ENCODE assay signal across 23 cellular contexts in genomic region chr1:156073110-156073693, GRCh38. TPM values are rescaled to one million over a fixed set of nuclear protein-coding genes. Genes with fewer than 3 reads are reported as not detected.
DNase-seq lines count a peak whose midpoint lies in the region; ATAC-seq, FAIRE-seq and TF ChIP-seq lines count a peak whose summit lies in the region.
"Had no signal": no experiment of that assay in that cellular context is flagged by ENCODE, and none has a peak within 500 bp of the region (broad histone marks: within the 10 kb centered on the region; RNA-seq: fewer than 3 reads in every experiment).

No MANE protein-coding gene starts in this region.

- H3K4me1 Mint-ChIP-seq in brain (peaks cover 87% of the 10 kb centered on the region), nephron (peaks cover 72% of the 10 kb centered on the region)

- BruUV-seq in HepG2 (replicated peaks; lab: Mats Ljungman, UMichigan) (no TSS peak), PC-3 (replicated peaks; lab: Mats Ljungman, UMichigan) (no TSS peak)

- H3K4me1 ChIP-seq in HepG2 (ENCODE audit: insufficient read depth, low read length), result peaks cover 36% of the 10 kb centered on the region
- H3K4me1 ChIP-seq in right lobe of liver, result peaks cover 0 to 37% (median 13%) of the 10 kb centered on the region in 4 donors
- no peaks in the 10 kb centered on the region for H3K4me1 ChIP-seq in PC-3 (ENCODE audit: insufficient read depth, low read length)

- no peak for ATAC-seq in HepG2
- ATAC-seq in right lobe of liver, result no peak
- ATAC-seq in PC-3, result no peak
- ATAC-seq in GM18498 (IDR thresholded peaks at IDR 0.05; ENCODE audit: unreplicated experiment), result no peak
- ATAC-seq: GM12878, Panc1, Right ventricle myocardium inferior had no signal

- H3K36me3 Mint-ChIP-seq in brain, result peaks cover 29% of the 10 kb centered on the region
- H3K36me3 Mint-ChIP-seq in nephron (ENCODE audit: low read depth), result peaks cover 50% of the 10 kb centered on the region
- H3K36me3 Mint-ChIP-seq: CD8-positive, alpha-beta memory T cell had no signal

- POLR2A ChIA-PET in HepG2 (lab: Yijun Ruan, JAX), result interaction anchor here (0.9 to 1.4 kb wide), 2 partner anchors 9 to 133 kb away, joined by 3 to 6 read pairs; partner anchors contain the start of gene MEX3A
- POLR2A ChIA-PET in PC-3 (lab: Charles Lee; ENCODE audit: unreplicated experiment), result no interaction called here

- intact Hi-C loops in HepG2 (cut with micrococcal nuclease; ENCODE audit: unreplicated experiment) (no loop called here), right lobe of liver (cut with DNase I) (no loop called here), PC-3 (cut with micrococcal nuclease) (no loop called here)

- in situ Hi-C loops in HepG2 (cut with HindIII; ENCODE audit: extremely low pct_ligation_motif_present, low pct_unique_long_range_greater_than_20kb), result no loop called here

- H3K4me3 Mint-ChIP-seq in brain (peak overlapping the region in 4 of 5 experiments; percentile 2 to 37 (median 26)), nephron (peak overlapping the region in 1 of 3 experiments; percentile 50)
- H3K4me3 Mint-ChIP-seq: CD8-positive, alpha-beta memory T cell had no signal

- H3K36me3 ChIP-seq in HepG2 (replicated peaks in 1 of 2; ENCODE audit: control insufficient read depth in 1 of 2, insufficient read depth in 2 of 2, low read length in 2 of 2), result peaks cover 5 to 14% of the 10 kb centered on the region in 2 experiments; a peak in 4 of 5 replicates
- H3K36me3 ChIP-seq in right lobe of liver, result no peaks in the 10 kb centered on the region
- H3K36me3 ChIP-seq in PC-3 (ENCODE audit: low read depth, low read length), result peaks cover 13% of the 10 kb centered on the region

- TF ChIP-seq CTCF in HepG2 (CRISPR knock-in tag; IDR thresholded peaks at IDR 0.05) (no peak), right lobe of liver (IDR thresholded peaks at IDR 0.05) (no peak), brain (conservative IDR thresholded peaks at IDR 0.05) (no peak), nephron (IDR thresholded peaks at IDR 0.05; ENCODE audit: unreplicated experiment in 3 of 3) (no peak), PC-3 (conservative IDR thresholded peaks at IDR 0.05; ENCODE audit: low read depth, low read length) (no peak)

- TF ChIP-seq EP300 in HepG2 (IDR thresholded peaks at IDR 0.05; ENCODE audit: low read depth in 2 of 2, low read length in 2 of 2), result no peak
- no peak for TF ChIP-seq EP300 in HepG2 (CRISPR knock-in tag; IDR thresholded peaks at IDR 0.05; ENCODE audit: borderline replicate concordance)

- DNase-seq in HepG2 (ENCODE audit: low spot score) (no peak), right lobe of liver (no peak), PC-3 (no peak), HUDEP-2 (lab: John Stamatoyannopoulos, UW; ENCODE audit: unreplicated experiment in 76 of 76) (no peak), NOMO-1 treated with DMSO at 0.1 percent for 48 hours (lab: John Stamatoyannopoulos, UW; ENCODE audit: unreplicated experiment) (no peak)
- DNase-seq: CD8-positive, alpha-beta memory T cell; DMS79 treated with DMSO at 0.1 percent for 48 hours; GM23248; KBM-7; NCI-H1417 treated with DMSO at 0.1 percent for 48 hours; NCI-H1930; NCI-H748 treated with DMSO at 0.1 percent for 48 hours had no signal

- no peak overlapping the region for H3K4me3 ChIP-seq in HepG2 (replicated peaks in 1 of 3; ENCODE audit: insufficient read depth in 1 of 3, low read depth in 2 of 3, low read length in 3 of 3)
- no peak overlapping the region for H3K4me3 ChIP-seq in right lobe of liver
- no peak overlapping the region for H3K4me3 ChIP-seq in PC-3 (ENCODE audit: low read length)
- H3K4me3 ChIP-seq: BLaER1 treated with 17β-estradiol and CSF1 and Interleukin-3, amounts not matched to agents 10 nM and 100 nM; GM12878; GM23248 had no signal

- H3K79me2 ChIP-seq in HepG2 (ENCODE audit: insufficient read depth, low read length), result no peaks in the 10 kb centered on the region
- H3K79me2 ChIP-seq in PC-3 (ENCODE audit: low read length), result no peaks in the 10 kb centered on the region

- TF ChIP-seq POLR2A in HepG2 (IDR thresholded peaks at IDR 0.05; ENCODE audit: insufficient read depth in 1 of 2, low read depth in 2 of 2, low read length in 2 of 2), result no peak
- no peak for TF ChIP-seq POLR2A in right lobe of liver (IDR thresholded peaks at IDR 0.05)

- H3K9me3 ChIP-seq in HepG2 (ENCODE audit: low read length) (no peaks in the 10 kb centered on the region), right lobe of liver (no peaks in the 10 kb centered on the region), PC-3 (ENCODE audit: low read length) (no peaks in the 10 kb centered on the region)
- H3K9me3 ChIP-seq: BLaER1 treated with 17β-estradiol and CSF1 and Interleukin-3, amounts not matched to agents 10 nM and 100 nM had no signal

- H3K27me3 ChIP-seq in HepG2 (ENCODE audit: control insufficient read depth in 1 of 2, insufficient read depth in 2 of 2, low read length in 2 of 2) (no peaks in the 10 kb centered on the region), right lobe of liver (no peaks in the 10 kb centered on the region), PC-3 (ENCODE audit: low read length) (no peaks in the 10 kb centered on the region)
- H3K27me3 ChIP-seq: BLaER1 treated with 17β-estradiol and CSF1 and Interleukin-3, amounts not matched to agents 10 nM and 100 nM had no signal

- TF ChIP-seq RAD21 in HepG2 (CRISPR knock-in tag; IDR thresholded peaks at IDR 0.05), result no peak

- CTCF ChIA-PET in HepG2 (lab: Yijun Ruan, JAX; ENCODE audit: low intra/inter-chr PET ratio, low total read pairs), result no interaction called here
- CTCF ChIA-PET in PC-3 (lab: Charles Lee), result interaction anchor here (0.5 kb wide), 1 partner anchor 152 kb away, joined by 5 read pairs; no protein-coding TSS in a partner anchor

- H3K27ac ChIP-seq in HepG2 (ENCODE audit: extremely low read length, insufficient read depth, low read length), result no peak overlapping the region
- no peak overlapping the region for H3K27ac ChIP-seq in right lobe of liver
- H3K27ac ChIP-seq in PC-3 (ENCODE audit: low read length), result no peak overlapping the region
- H3K27ac ChIP-seq: BLaER1 treated with 17β-estradiol and CSF1 and Interleukin-3, amounts not matched to agents 10 nM and 100 nM; GM23248 had no signal

- H3K4me2 ChIP-seq in HepG2 (ENCODE audit: low read depth, low read length), result no peak overlapping the region
- no peak overlapping the region for H3K4me2 ChIP-seq in PC-3 (ENCODE audit: low read length)

- H2AFZ ChIP-seq in HepG2 (ENCODE audit: low read length) (no peak overlapping the region), PC-3 (ENCODE audit: low read length) (no peak overlapping the region)
- H2AFZ ChIP-seq: GM23248 had no signal

- H4K20me1 ChIP-seq in HepG2 (ENCODE audit: insufficient read depth, low read length), result no peaks in the 10 kb centered on the region
- no peaks in the 10 kb centered on the region for H4K20me1 ChIP-seq in PC-3 (ENCODE audit: low read length)

- H3K27me3 Mint-ChIP-seq in brain (peaks cover 4% of the 10 kb centered on the region), nephron (ENCODE audit: low read depth) (no peaks in the 10 kb centered on the region)

- H3F3A ChIP-seq in PC-3 (ENCODE audit: low read length, unreplicated experiment), result peaks cover 3% of the 10 kb centered on the region

- H3K9ac ChIP-seq in HepG2 (ENCODE audit: insufficient read depth, low read depth, low read length), result no peak overlapping the region
- no peak overlapping the region for H3K9ac ChIP-seq in PC-3 (ENCODE audit: low read length)
- H3K9ac ChIP-seq: BLaER1 treated with 17β-estradiol and CSF1 and Interleukin-3, amounts not matched to agents 10 nM and 100 nM; GM23248 had no signal

- H3K27ac Mint-ChIP-seq in brain, result peak overlapping the region; percentile 48 to 97 (median 89)
- peak overlapping the region; percentile 69 to 89 (median 85) for H3K27ac Mint-ChIP-seq in nephron
- H3K27ac Mint-ChIP-seq: CD8-positive, alpha-beta memory T cell had no signal

- FAIRE-seq in HepG2 (lab: Jason Lieb, UNC), result no peak
- FAIRE-seq: D721Med, GM12878, GM18507 had no signal

- no peaks in the 10 kb centered on the region for H3K9me2 ChIP-seq in PC-3 (replicated peaks; ENCODE audit: low read length)

- no CpG with 5 or more reads among the region's 1 CpG for WGBS in HepG2 (ENCODE audit: low lambda C conversion rate)
- 0% methylated on average over 1 of the region's 1 CpG for WGBS in right lobe of liver (ENCODE audit: insufficient coverage, low coverage, low lambda C conversion rate, missing lambda C conversion rate)

- H3K9me3 Mint-ChIP-seq in brain (no peaks in the 10 kb centered on the region), nephron (no peaks in the 10 kb centered on the region)
- H3K9me3 Mint-ChIP-seq: CD8-positive, alpha-beta memory T cell had no signal

RNA-seq across cellular contexts. Expression of gene MEX3A, which starts 9.1 kb away (rescaled TPM):
- total RNA-seq in HepG2 (2016; rRNA removed; fragmentation: Illumina TruSeq; extraction: Trizol), result 7.6 TPM in 2 replicates
- 1.4 and 2.5 TPM in 2 replicates for total RNA-seq in HepG2 (2016; cell fraction: cytosol; rRNA removed; fragmentation: Illumina TruSeq; extraction: Trizol; ENCODE audit: low read depth)
- total RNA-seq in HepG2 (2016; cell fraction: insoluble cytoplasmic fraction; rRNA removed; fragmentation: Illumina TruSeq; extraction: Trizol), result 5.3 and 7.9 TPM in 2 replicates
- total RNA-seq in HepG2 (2016; cell fraction: membrane; rRNA removed; fragmentation: Illumina TruSeq; extraction: Trizol), result 4.5 and 7.8 TPM in 2 replicates
- total RNA-seq in HepG2 (2016; cell fraction: nucleus; rRNA removed; fragmentation: Illumina TruSeq; extraction: Trizol), result 6.2 and 7.5 TPM in 2 replicates
- 9.0 and 9.1 TPM in 2 replicates for polyA plus RNA-seq in HepG2 (2011; rRNA removed)
- polyA plus RNA-seq in HepG2 (2011; cell fraction: cytosol; rRNA removed), result 7.3 and 8.1 TPM in 2 replicates
- polyA plus RNA-seq in HepG2 (2011; cell fraction: nucleus; rRNA removed), result 11.9 and 12.9 TPM in 2 replicates
- 4.3 and 9.1 TPM in 2 replicates for polyA plus RNA-seq in HepG2 (2012)
- 2.9 and 3.3 TPM in 2 replicates for polyA plus RNA-seq in HepG2 (2016; cell fraction: cytosol; fragmentation: Illumina TruSeq; extraction: Trizol; ENCODE audit: low read depth)
- 10.7 and 11.1 TPM in 2 replicates for polyA plus RNA-seq in HepG2 (2016; cell fraction: insoluble cytoplasmic fraction; fragmentation: Illumina TruSeq; extraction: Trizol; ENCODE audit: low read depth)
- 4.7 and 6.0 TPM in 2 replicates for polyA plus RNA-seq in HepG2 (2016; cell fraction: membrane; fragmentation: Illumina TruSeq; extraction: Trizol; ENCODE audit: low read depth)
- polyA plus RNA-seq in HepG2 (2016; cell fraction: nucleus; fragmentation: Illumina TruSeq; extraction: Trizol; ENCODE audit: insufficient read depth, low read depth), result 14.7 and 15.4 TPM in 2 replicates
- polyA minus RNA-seq in HepG2 (2011; rRNA and poly(A)+ RNA removed; ENCODE audit: low replicate concordance), result 2.3 and 13.0 TPM in 2 replicates
- polyA minus RNA-seq in HepG2 (2011; cell fraction: cytosol; rRNA and poly(A)+ RNA removed), result 10.6 and 11.8 TPM in 2 replicates
- polyA minus RNA-seq in HepG2 (2011; cell fraction: nucleus; rRNA and poly(A)+ RNA removed), result 4.1 and 6.2 TPM in 2 replicates
- total RNA-seq in right lobe of liver, result 1 to 10 TPM in 1 of 6 experiments, under 1 TPM in 5; 0.35 to 1.4 (median 0.83) TPM
- polyA plus RNA-seq in brain (ENCODE audit: insufficient read depth, low read depth, low replicate concordance), result 91.7 TPM
- total RNA-seq in PC-3 (2014; rRNA removed), result 12.9 and 14.7 TPM in 2 replicates
- polyA plus RNA-seq: CD8-positive, alpha-beta memory T cell had no signal

RNA-seq across cellular contexts. Expression of gene RAB25, which starts 12.2 kb away (rescaled TPM):
- total RNA-seq in HepG2 (2016; rRNA removed; fragmentation: Illumina TruSeq; extraction: Trizol) (0.20 TPM in 1 of 2 replicates, not detected in the other), right lobe of liver (1 to 10 TPM in 2 of 6 experiments, under 1 TPM in 4; 0.40 to 3.2 (median 0.77) TPM), PC-3 (2014; rRNA removed) (18.1 and 18.5 TPM in 2 replicates)
- total RNA-seq in HepG2 (2016; cell fraction: cytosol; rRNA removed; fragmentation: Illumina TruSeq; extraction: Trizol; ENCODE audit: low read depth), result not detected in 2 replicates
- 0.17 TPM in 1 of 2 replicates, not detected in the other for total RNA-seq in HepG2 (2016; cell fraction: insoluble cytoplasmic fraction; rRNA removed; fragmentation: Illumina TruSeq; extraction: Trizol)
- 0.17 TPM in 1 of 2 replicates, not detected in the other for total RNA-seq in HepG2 (2016; cell fraction: membrane; rRNA removed; fragmentation: Illumina TruSeq; extraction: Trizol)
- not detected in 2 replicates for total RNA-seq in HepG2 (2016; cell fraction: nucleus; rRNA removed; fragmentation: Illumina TruSeq; extraction: Trizol)
- polyA plus RNA-seq in HepG2 (2011; rRNA removed) (0.12 and 0.22 TPM in 2 replicates), brain (ENCODE audit: insufficient read depth, low read depth, low replicate concordance) (113 TPM)
- polyA plus RNA-seq in HepG2 (2011; cell fraction: cytosol; rRNA removed), result 0.12 and 0.21 TPM in 2 replicates
- 0.33 and 0.37 TPM in 2 replicates for polyA plus RNA-seq in HepG2 (2011; cell fraction: nucleus; rRNA removed)
- 0.33 and 0.34 TPM in 2 replicates for polyA plus RNA-seq in HepG2 (2012)
- polyA plus RNA-seq in HepG2 (2016; cell fraction: cytosol; fragmentation: Illumina TruSeq; extraction: Trizol; ENCODE audit: low read depth), result not detected in 2 replicates
- not detected in 2 replicates for polyA plus RNA-seq in HepG2 (2016; cell fraction: insoluble cytoplasmic fraction; fragmentation: Illumina TruSeq; extraction: Trizol; ENCODE audit: low read depth)
- polyA plus RNA-seq in HepG2 (2016; cell fraction: membrane; fragmentation: Illumina TruSeq; extraction: Trizol; ENCODE audit: low read depth), result not detected in 2 replicates
- polyA plus RNA-seq in HepG2 (2016; cell fraction: nucleus; fragmentation: Illumina TruSeq; extraction: Trizol; ENCODE audit: insufficient read depth, low read depth), result not detected in 2 replicates
- not detected in 2 replicates for polyA minus RNA-seq in HepG2 (2011; rRNA and poly(A)+ RNA removed; ENCODE audit: low replicate concordance)
- not detected in 2 replicates for polyA minus RNA-seq in HepG2 (2011; cell fraction: cytosol; rRNA and poly(A)+ RNA removed)
- not detected in 2 replicates for polyA minus RNA-seq in HepG2 (2011; cell fraction: nucleus; rRNA and poly(A)+ RNA removed)
- total RNA-seq: CD8-positive, alpha-beta memory T cell; G401; GM23248; NCI-H460; Right ventricle myocardium inferior had no signal
- polyA plus RNA-seq: GM23248 had no signal

RNA-seq across cellular contexts. Expression of gene LAMTOR2, which starts 18.6 kb away (rescaled TPM):
- total RNA-seq in HepG2 (2016; rRNA removed; fragmentation: Illumina TruSeq; extraction: Trizol) (66.4 and 84.0 TPM in 2 replicates), right lobe of liver (10 to 100 TPM; 49.4 to 71.0 (median 60.3) TPM), PC-3 (2014; rRNA removed) (130 TPM in 2 replicates)
- total RNA-seq in HepG2 (2016; cell fraction: cytosol; rRNA removed; fragmentation: Illumina TruSeq; extraction: Trizol; ENCODE audit: low read depth), result 39.6 and 58.1 TPM in 2 replicates
- total RNA-seq in HepG2 (2016; cell fraction: insoluble cytoplasmic fraction; rRNA removed; fragmentation: Illumina TruSeq; extraction: Trizol), result 68.2 and 78.9 TPM in 2 replicates
- 45.1 and 68.3 TPM in 2 replicates for total RNA-seq in HepG2 (2016; cell fraction: membrane; rRNA removed; fragmentation: Illumina TruSeq; extraction: Trizol)
- 22.4 and 23.2 TPM in 2 replicates for total RNA-seq in HepG2 (2016; cell fraction: nucleus; rRNA removed; fragmentation: Illumina TruSeq; extraction: Trizol)
- polyA plus RNA-seq in HepG2 (2011; rRNA removed) (36.5 and 44.9 TPM in 2 replicates), brain (ENCODE audit: insufficient read depth, low read depth, low replicate concordance) (126 TPM)
- 45.1 and 65.7 TPM in 2 replicates for polyA plus RNA-seq in HepG2 (2011; cell fraction: cytosol; rRNA removed)
- polyA plus RNA-seq in HepG2 (2011; cell fraction: nucleus; rRNA removed), result 14.0 and 16.2 TPM in 2 replicates
- 28.1 and 35.0 TPM in 2 replicates for polyA plus RNA-seq in HepG2 (2012)
- polyA plus RNA-seq in HepG2 (2016; cell fraction: cytosol; fragmentation: Illumina TruSeq; extraction: Trizol; ENCODE audit: low read depth), result 49.1 and 78.5 TPM in 2 replicates
- polyA plus RNA-seq in HepG2 (2016; cell fraction: insoluble cytoplasmic fraction; fragmentation: Illumina TruSeq; extraction: Trizol; ENCODE audit: low read depth), result 91.2 and 98.7 TPM in 2 replicates
- polyA plus RNA-seq in HepG2 (2016; cell fraction: membrane; fragmentation: Illumina TruSeq; extraction: Trizol; ENCODE audit: low read depth), result 42.8 and 62.9 TPM in 2 replicates
- polyA plus RNA-seq in HepG2 (2016; cell fraction: nucleus; fragmentation: Illumina TruSeq; extraction: Trizol; ENCODE audit: insufficient read depth, low read depth), result 45.4 and 50.6 TPM in 2 replicates
- 18.1 and 65.8 TPM in 2 replicates for polyA minus RNA-seq in HepG2 (2011; rRNA and poly(A)+ RNA removed; ENCODE audit: low replicate concordance)
- 8.4 and 8.6 TPM in 2 replicates for polyA minus RNA-seq in HepG2 (2011; cell fraction: cytosol; rRNA and poly(A)+ RNA removed)
- 6.3 and 9.4 TPM in 2 replicates for polyA minus RNA-seq in HepG2 (2011; cell fraction: nucleus; rRNA and poly(A)+ RNA removed)

RNA-seq across cellular contexts. Expression of gene UBQLN4, which starts 19.6 kb away (rescaled TPM):
- total RNA-seq in HepG2 (2016; rRNA removed; fragmentation: Illumina TruSeq; extraction: Trizol), result 31.5 and 33.2 TPM in 2 replicates
- total RNA-seq in HepG2 (2016; cell fraction: cytosol; rRNA removed; fragmentation: Illumina TruSeq; extraction: Trizol; ENCODE audit: low read depth), result 20.1 and 22.6 TPM in 2 replicates
- 29.3 and 31.9 TPM in 2 replicates for total RNA-seq in HepG2 (2016; cell fraction: insoluble cytoplasmic fraction; rRNA removed; fragmentation: Illumina TruSeq; extraction: Trizol)
- total RNA-seq in HepG2 (2016; cell fraction: membrane; rRNA removed; fragmentation: Illumina TruSeq; extraction: Trizol), result 26.2 and 29.2 TPM in 2 replicates
- total RNA-seq in HepG2 (2016; cell fraction: nucleus; rRNA removed; fragmentation: Illumina TruSeq; extraction: Trizol), result 21.0 and 23.5 TPM in 2 replicates
- 39.8 and 42.0 TPM in 2 replicates for polyA plus RNA-seq in HepG2 (2011; rRNA removed)
- 29.0 and 30.8 TPM in 2 replicates for polyA plus RNA-seq in HepG2 (2011; cell fraction: cytosol; rRNA removed)
- polyA plus RNA-seq in HepG2 (2011; cell fraction: nucleus; rRNA removed), result 55.5 and 56.3 TPM in 2 replicates
- polyA plus RNA-seq in HepG2 (2012), result 24.3 and 30.2 TPM in 2 replicates
- 6.2 and 6.6 TPM in 2 replicates for polyA plus RNA-seq in HepG2 (2016; cell fraction: cytosol; fragmentation: Illumina TruSeq; extraction: Trizol; ENCODE audit: low read depth)
- polyA plus RNA-seq in HepG2 (2016; cell fraction: insoluble cytoplasmic fraction; fragmentation: Illumina TruSeq; extraction: Trizol; ENCODE audit: low read depth), result 36.9 and 41.7 TPM in 2 replicates
- polyA plus RNA-seq in HepG2 (2016; cell fraction: membrane; fragmentation: Illumina TruSeq; extraction: Trizol; ENCODE audit: low read depth), result 19.4 and 20.1 TPM in 2 replicates
- polyA plus RNA-seq in HepG2 (2016; cell fraction: nucleus; fragmentation: Illumina TruSeq; extraction: Trizol; ENCODE audit: insufficient read depth, low read depth), result 54.4 and 62.1 TPM in 2 replicates
- 59.1 and 110 TPM in 2 replicates for polyA minus RNA-seq in HepG2 (2011; rRNA and poly(A)+ RNA removed; ENCODE audit: low replicate concordance)
- polyA minus RNA-seq in HepG2 (2011; cell fraction: cytosol; rRNA and poly(A)+ RNA removed), result 20.7 and 24.4 TPM in 2 replicates
- 14.0 and 20.0 TPM in 2 replicates for polyA minus RNA-seq in HepG2 (2011; cell fraction: nucleus; rRNA and poly(A)+ RNA removed)
- 10 to 100 TPM; 19.0 to 25.5 (median 21.0) TPM for total RNA-seq in right lobe of liver
- polyA plus RNA-seq in brain (ENCODE audit: insufficient read depth, low read depth, low replicate concordance), result 92.9 TPM
- 45.4 and 62.9 TPM in 2 replicates for total RNA-seq in PC-3 (2014; rRNA removed)

RNA-seq across cellular contexts. Expression of gene LMNA, which starts 41.3 kb away (rescaled TPM):
- total RNA-seq in HepG2 (2016; rRNA removed; fragmentation: Illumina TruSeq; extraction: Trizol), result 190 and 225 TPM in 2 replicates
- 16.7 and 20.3 TPM in 2 replicates for total RNA-seq in HepG2 (2016; cell fraction: cytosol; rRNA removed; fragmentation: Illumina TruSeq; extraction: Trizol; ENCODE audit: low read depth)
- total RNA-seq in HepG2 (2016; cell fraction: insoluble cytoplasmic fraction; rRNA removed; fragmentation: Illumina TruSeq; extraction: Trizol), result 150 and 214 TPM in 2 replicates
- 22.8 and 26.6 TPM in 2 replicates for total RNA-seq in HepG2 (2016; cell fraction: membrane; rRNA removed; fragmentation: Illumina TruSeq; extraction: Trizol)
- total RNA-seq in HepG2 (2016; cell fraction: nucleus; rRNA removed; fragmentation: Illumina TruSeq; extraction: Trizol), result 106 and 117 TPM in 2 replicates
- polyA plus RNA-seq in HepG2 (2011; rRNA removed), result 107 and 110 TPM in 2 replicates
- 79.6 and 122 TPM in 2 replicates for polyA plus RNA-seq in HepG2 (2011; cell fraction: cytosol; rRNA removed)
- 236 and 366 TPM in 2 replicates for polyA plus RNA-seq in HepG2 (2011; cell fraction: nucleus; rRNA removed)
- 86.7 and 101 TPM in 2 replicates for polyA plus RNA-seq in HepG2 (2012)
- polyA plus RNA-seq in HepG2 (2016; cell fraction: cytosol; fragmentation: Illumina TruSeq; extraction: Trizol; ENCODE audit: low read depth), result 11.1 and 13.2 TPM in 2 replicates
- polyA plus RNA-seq in HepG2 (2016; cell fraction: insoluble cytoplasmic fraction; fragmentation: Illumina TruSeq; extraction: Trizol; ENCODE audit: low read depth), result 143 and 179 TPM in 2 replicates
- polyA plus RNA-seq in HepG2 (2016; cell fraction: membrane; fragmentation: Illumina TruSeq; extraction: Trizol; ENCODE audit: low read depth), result 12.6 and 16.9 TPM in 2 replicates
- 177 and 182 TPM in 2 replicates for polyA plus RNA-seq in HepG2 (2016; cell fraction: nucleus; fragmentation: Illumina TruSeq; extraction: Trizol; ENCODE audit: insufficient read depth, low read depth)
- polyA minus RNA-seq in HepG2 (2011; rRNA and poly(A)+ RNA removed; ENCODE audit: low replicate concordance), result 159 and 307 TPM in 2 replicates
- polyA minus RNA-seq in HepG2 (2011; cell fraction: cytosol; rRNA and poly(A)+ RNA removed), result 120 and 130 TPM in 2 replicates
- 67.7 and 70.4 TPM in 2 replicates for polyA minus RNA-seq in HepG2 (2011; cell fraction: nucleus; rRNA and poly(A)+ RNA removed)
- total RNA-seq in right lobe of liver, result 100 to 1,000 TPM in 3 of 6 experiments, 10 to 100 TPM in 3; 79.4 to 129 (median 98.8) TPM
- 55.1 TPM for polyA plus RNA-seq in brain (ENCODE audit: insufficient read depth, low read depth, low replicate concordance)
- total RNA-seq in PC-3 (2014; rRNA removed), result 864 and 1,095 TPM in 2 replicates
